In the genomic region with DNA sequence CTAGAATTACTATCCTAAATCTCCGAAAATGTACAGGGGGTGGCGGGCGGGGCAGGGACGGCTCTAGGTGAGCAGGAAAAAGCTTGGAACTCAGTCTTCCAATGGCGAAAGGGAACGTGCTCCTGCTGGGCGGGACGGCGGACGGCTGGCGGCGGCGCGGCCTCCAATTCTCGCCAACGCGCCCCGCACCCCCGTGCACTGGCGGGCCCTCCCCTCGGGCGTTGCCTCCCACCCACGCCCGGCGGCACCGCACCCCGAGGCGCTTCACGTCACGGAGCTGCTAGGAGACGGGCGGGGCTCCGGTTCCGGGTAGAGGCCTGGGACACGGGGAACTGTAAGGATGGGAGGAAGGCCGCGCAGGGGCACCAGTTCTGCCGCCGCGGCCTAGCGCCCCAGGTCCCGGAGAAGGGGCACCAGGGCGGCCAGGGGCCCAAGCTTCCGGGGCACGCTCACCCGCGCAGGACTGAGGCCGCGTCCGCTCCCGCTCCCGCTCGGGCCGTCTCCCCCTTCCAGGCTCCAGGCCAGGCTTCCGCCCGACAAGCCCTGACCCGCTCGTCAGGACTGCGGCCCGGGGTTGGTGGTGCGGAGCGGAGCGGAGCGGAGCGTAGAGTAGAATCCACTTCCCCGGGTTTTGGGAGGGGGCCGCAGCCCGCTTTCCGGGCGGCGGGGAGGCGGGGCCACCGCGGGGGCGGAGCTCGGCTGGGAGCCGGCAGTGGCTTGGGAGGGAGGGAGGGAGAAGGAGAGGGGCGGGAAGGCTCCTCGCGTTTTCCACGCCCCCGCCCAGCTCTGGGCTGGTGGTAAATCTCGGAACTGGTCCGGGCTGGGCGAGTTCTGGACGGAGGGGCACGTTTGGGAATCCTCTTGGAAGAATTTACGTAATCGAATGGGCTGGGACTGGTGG, we compare ENCODE assay signal across 8 cellular contexts. TPM values are rescaled to one million over a fixed set of nuclear protein-coding genes. Genes with fewer than 3 reads are reported as not detected.
DNase-seq lines count a peak whose midpoint lies in the region; ATAC-seq and TF ChIP-seq lines count a peak whose summit lies in the region.

A gene (minus strand): TSS at position 594 of the 901 bp plus-strand sequence. CDS start 3,167 bp downstream, outside the sequence.

- H3K36me3 Mint-ChIP-seq in CD8-positive, alpha-beta T cell: peaks cover 22% of the 10 kb centered on the region

- H3K36me3 ChIP-seq in CD8-positive, alpha-beta T cell (ENCODE audit: insufficient read depth, low read length): no peaks in the 10 kb centered on the region

- CTCF ChIA-PET in CD8-positive, alpha-beta T cell (lab: Charles Lee): interaction anchor here (1.3 to 2.2 kb wide), 3 partner anchors 47 to 133 kb away, joined by 3 to 18 read pairs (median 6); no protein-coding TSS in a partner anchor

- intact Hi-C loops in CD8-positive, alpha-beta T cell (cut with DNase I, micrococcal nuclease): loop anchor here (1.0 to 10.0 kb wide), 9 partner anchors 49 to 485 kb away; a partner anchor contains a TSS

- peak; percentile 67 to 91 (median 85) for DNase-seq in CD8-positive, alpha-beta T cell
- DNase-seq in HS-27A (ENCODE audit: low read depth) (peak; percentile 91), NK-92 (lab: John Stamatoyannopoulos, UW; ENCODE audit: unreplicated experiment) (peak; percentile 20), lung microvascular endothelial cell (ENCODE audit: low read depth in 2 of 2) (peak; percentile 98 to 99)
- peak; percentile 81 to 86 for DNase-seq in activated CD8-positive, alpha-beta memory T cell treated with anti-CD3 and anti-CD28 coated beads for 1 hour (ENCODE audit: extremely low read depth in 1 of 2, low read depth in 1 of 2)
- peak; percentile 86 for DNase-seq in effector CD4-positive, alpha-beta T cell
- peak; percentile 82 to 92 (median 90) for DNase-seq in stimulated activated CD4-positive, alpha-beta T cell treated with anti-CD3 and anti-CD28 coated beads, TNF-alpha, amount 100 ng/mL, for 48 hours (ENCODE audit: low read depth in 3 of 3)

- POLR2A ChIA-PET in CD8-positive, alpha-beta T cell (lab: Charles Lee): interaction anchor here (0.7 to 2.1 kb wide), 8 partner anchors 10 to 353 kb away, joined by 3 to 6 read pairs (median 3); a partner anchor contains a TSS

- peak within 1 kb of the TSS; percentile 94 for H3K4me3 Mint-ChIP-seq in CD8-positive, alpha-beta T cell

- H3K27me3 Mint-ChIP-seq in CD8-positive, alpha-beta T cell (ENCODE audit: low read depth): no peaks in the 10 kb centered on the region

- no peaks in the 10 kb centered on the region for H3K9me3 Mint-ChIP-seq in CD8-positive, alpha-beta T cell

- peak within 1 kb of the TSS; percentile 94 for H3K27ac Mint-ChIP-seq in CD8-positive, alpha-beta T cell

- ATAC-seq in CD8-positive, alpha-beta T cell: peak; percentile 89
- peak; percentile 85 for ATAC-seq in GM19467 (IDR thresholded peaks at IDR 0.05; ENCODE audit: unreplicated experiment)

- H3K4me1 Mint-ChIP-seq in CD8-positive, alpha-beta T cell (ENCODE audit: low read depth): peaks cover 42% of the 10 kb centered on the region

- no peaks in the 10 kb centered on the region for H3K27me3 ChIP-seq in CD8-positive, alpha-beta T cell (ENCODE audit: insufficient read depth, low read length)

- H3K4me1 ChIP-seq in CD8-positive, alpha-beta T cell (ENCODE audit: insufficient read depth, low read length): peaks cover 21% of the 10 kb centered on the region

- TF ChIP-seq CTCF in CD8-positive, alpha-beta T cell (IDR thresholded peaks at IDR 0.05): no peak

- peak within 1 kb of the TSS; percentile 98 for H3K27ac ChIP-seq in CD8-positive, alpha-beta T cell (ENCODE audit: low read depth, low read length)

- H3K4me3 ChIP-seq in CD8-positive, alpha-beta T cell (ENCODE audit: low read depth, low read length): peak within 1 kb of the TSS; percentile 94

- H3K9me3 ChIP-seq in CD8-positive, alpha-beta T cell (ENCODE audit: low read length): no peaks in the 10 kb centered on the region

RNA-seq across cellular contexts. Expression of the gene that starts here (rescaled TPM):
- total RNA-seq in CD8-positive, alpha-beta T cell: 10 to 100 TPM; 24.0 to 32.9 TPM
- total RNA-seq in lung microvascular endothelial cell: 9.2 and 20.2 TPM in 2 replicates

Comparison
In these comparisons a context has a peak if more than half of its experiments do, and no peak if none do; other contexts are left out.
1. Peak in every context shown above with its lines: DNase-seq, ATAC-seq, H3K4me3 ChIP-seq and H3K27ac ChIP-seq.
2. DNase-seq: peak in every context shown above with its lines; median percentile 98 in lung microvascular endothelial cell; 91 in HS-27A; 90 in stimulated activated CD4-positive, alpha-beta T cell treated with anti-CD3 and anti-CD28 coated beads, TNF-alpha, amount 100 ng/mL, for 48 hours; 86 in effector CD4-positive, alpha-beta T cell; 85 in CD8-positive, alpha-beta T cell; 84 in activated CD8-positive, alpha-beta memory T cell treated with anti-CD3 and anti-CD28 coated beads for 1 hour; 20 in NK-92.